19 cellular contexts compared by ENCODE assay signal in genomic region chr5:89520771-89521170, GRCh38.
"Had no signal": no experiment of that assay in that cellular context is flagged by ENCODE, and none has a peak within 500 bp of the region (broad histone marks: within the 10 kb centered on the region; RNA-seq: fewer than 3 reads in every experiment).

No MANE protein-coding gene starts in this region.

- FAIRE-seq: HepG2 had no signal

- DNase-seq: IMR-90, Kasumi-1, MM.1S, NCI-H1092 treated with DMSO at 0.1 percent for 48 hours, NCI-H1436, NCI-H1930, NCI-H2081, NCI-H2107, NCI-H2171, NCI-H226, NCI-H446, NCI-H510A, NCI-H524 treated with DMSO at 0.1 percent for 48 hours, NCI-H69, NCI-H774, PC-3, SHP77, SK-N-SH had no signal
